Comparison of ENCODE assay signal across 20 cellular contexts in the genomic region with DNA sequence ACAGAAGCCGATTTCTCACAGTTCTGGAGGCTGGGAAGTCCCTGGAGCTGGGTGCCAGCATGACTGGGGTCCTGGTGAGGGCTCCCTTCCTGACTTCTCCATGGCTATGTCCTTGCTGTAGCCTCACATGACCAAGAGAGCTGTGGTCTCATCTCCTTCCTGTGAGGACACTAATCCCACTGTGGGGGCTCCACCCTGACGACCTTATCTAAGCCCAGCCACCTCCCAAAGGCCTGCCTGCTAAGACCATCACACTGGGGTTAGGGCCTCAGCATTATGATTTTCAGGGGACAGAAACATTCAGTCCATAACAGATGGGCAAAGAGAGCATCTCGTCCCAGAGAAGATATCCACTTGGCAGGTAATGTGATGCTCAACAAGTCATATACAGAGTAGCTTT.
"Had no signal": no experiment of that assay in that cellular context is flagged by ENCODE, and none has a peak within 500 bp of the region (broad histone marks: within the 10 kb centered on the region; RNA-seq: fewer than 3 reads in every experiment).

No MANE protein-coding gene starts in this region.

- H3K9me3 ChIP-seq: SK-N-SH had no signal

- H3K27ac ChIP-seq: KMS-11, RWPE1 had no signal

- ATAC-seq: Panc1, PC-3 had no signal

- DNase-seq: IMR-90, Kasumi-1, MM.1S, NCI-H1092 treated with DMSO at 0.1 percent for 48 hours, NCI-H1436, NCI-H187, NCI-H2029 treated with DMSO at 0.1 percent for 48 hours, NCI-H2171 treated with DMSO at 0.1 percent for 48 hours, NCI-H345, NCI-H446 treated with DMSO at 0.1 percent for 48 hours, NCI-H510A treated with DMSO at 0.1 percent for 48 hours, NCI-H526, NCI-H82, PC-3, SHP77, SK-N-SH, SW 1271 had no signal

- H3K4me2 ChIP-seq: KMS-11, SK-N-SH had no signal

- H3K9ac ChIP-seq: KMS-11, SK-N-SH had no signal
